Comparison of ENCODE assay signal across 1 cellular context in genomic region chr16:69315486-69316311, GRCh38.
TF ChIP-seq lines count a peak whose summit lies in the region.

No MANE protein-coding gene starts in this region.

TF ChIP-seq in liver, 16 proteins besides CTCF, POLR2A, EP300 and RAD21 (continued from another document):
- peak; percentile 72 for TF ChIP-seq SP1 (IDR thresholded peaks at IDR 0.05)
- TF ChIP-seq ATF3 (IDR thresholded peaks at IDR 0.05): peak; percentile 62
TF ChIP-seq in liver: peak in this region for 11.
